Comparison of ENCODE assay signal across 22 cellular contexts in the genomic region with DNA sequence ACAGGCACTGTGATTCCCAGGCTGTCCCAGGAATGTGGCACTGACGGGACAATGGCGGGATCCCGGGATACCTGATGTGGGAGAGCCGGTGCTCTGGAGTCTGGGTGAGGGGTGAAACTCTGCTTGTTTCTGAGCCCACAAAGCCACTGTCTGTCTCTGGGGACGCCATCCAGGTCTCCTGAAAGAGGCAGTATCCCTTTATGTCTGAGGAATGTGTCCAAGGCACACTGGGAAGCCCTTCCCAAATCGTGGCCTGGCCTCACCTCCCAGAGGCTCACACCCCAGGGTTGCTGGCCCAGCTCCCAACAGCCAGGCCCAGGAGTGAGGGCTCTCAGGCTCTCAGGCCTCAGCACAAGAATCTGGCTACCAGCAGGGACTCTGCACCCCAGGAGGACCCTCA. TPM values are rescaled to one million over a fixed set of nuclear protein-coding genes. Genes with fewer than 3 reads are reported as not detected.
DNase-seq lines count a peak whose midpoint lies in the region; ATAC-seq and TF ChIP-seq lines count a peak whose summit lies in the region.
"Had no signal": no experiment of that assay in that cellular context is flagged by ENCODE, and none has a peak within 500 bp of the region (broad histone marks: within the 10 kb centered on the region; RNA-seq: fewer than 3 reads in every experiment).

No MANE protein-coding gene starts in this region.

- 67 to 85% methylated on average over 6 of the region's 6 CpGs for WGBS in tibial nerve, 2 donors

- no peak for DNase-seq in CD4-positive, alpha-beta T cell
- no peak for DNase-seq in activated naive CD8-positive, alpha-beta T cell treated with anti-CD3 and anti-CD28 coated beads for 36 hours
- DNase-seq in natural killer cell (no peak), tibial nerve (ENCODE audit: low spot score in 2 of 2) (no peak), A673 (ENCODE audit: low spot score) (no peak), substantia nigra (lab: John Stamatoyannopoulos, UW) (no peak)
- DNase-seq: activated CD4-positive, CD25-positive, alpha-beta regulatory T cell; AML-193; DMS153; H9; midbrain; MV-4-11; NCI-H2029 treated with DMSO at 0.1 percent for 48 hours; NCI-H510A; testis had no signal

- no peak overlapping the region for H3K9ac ChIP-seq in BLaER1

- H3K4me2 ChIP-seq in BLaER1 = no peak overlapping the region

- CTCF ChIA-PET in CD4-positive, alpha-beta T cell (lab: Charles Lee) = no interaction called here
- CTCF ChIA-PET in A673 (lab: Charles Lee) = no interaction called here

- TF ChIP-seq CTCF in CD4-positive, alpha-beta T cell (IDR thresholded peaks at IDR 0.05) = no peak
- TF ChIP-seq CTCF in natural killer cell (IDR thresholded peaks at IDR 0.05) (no peak), tibial nerve (IDR thresholded peaks at IDR 0.05) (no peak), A673 (conservative IDR thresholded peaks at IDR 0.05; ENCODE audit: low read depth, low read length) (no peak)

- peaks cover 9% of the 10 kb centered on the region for H3K4me1 ChIP-seq in BLaER1
- H3K4me1 ChIP-seq in tibial nerve = peaks cover 0 to 5% (median 0%) of the 10 kb centered on the region in 4 donors
- no peaks in the 10 kb centered on the region for H3K4me1 ChIP-seq in A673 (ENCODE audit: insufficient read depth, low read length, poor library complexity, severe bottlenecking)
- H3K4me1 ChIP-seq: ascending aorta, testis had no signal

- H3K27ac ChIP-seq in BLaER1 (0 out of 2 replicates have a peak overlapping the region, but pooled peaks have one; percentile 12), tibial nerve (no peak overlapping the region), A673 (ENCODE audit: low read depth, low read length, poor library complexity, severe bottlenecking) (no peak overlapping the region), substantia nigra (ENCODE audit: low read depth, low read length, poor library complexity, severe bottlenecking) (no peak overlapping the region)
- peak overlapping the region; percentile 42 for H3K27ac ChIP-seq in CD4-positive, alpha-beta T cell (ENCODE audit: low read depth, low read length)
- H3K27ac ChIP-seq: ascending aorta, HL-60, RWPE1, testis had no signal

- H3K36me3 ChIP-seq in BLaER1 = peaks cover 97% of the 10 kb centered on the region
- H3K36me3 ChIP-seq in tibial nerve = peaks cover 0 to 89% (median 42%) of the 10 kb centered on the region in 3 donors
- H3K36me3 ChIP-seq in A673 (ENCODE audit: insufficient read depth, low read length, poor library complexity, severe bottlenecking) = peaks cover 59% of the 10 kb centered on the region

- peaks cover 32% of the 10 kb centered on the region; the same call in 1 of the 2 replicates for H4K20me1 ChIP-seq in BLaER1

- peaks cover 64% of the 10 kb centered on the region for H3K4me1 Mint-ChIP-seq in CD4-positive, alpha-beta T cell (ENCODE audit: low read depth)
- H3K4me1 Mint-ChIP-seq in activated naive CD8-positive, alpha-beta T cell treated with anti-CD3 and anti-CD28 coated beads for 36 hours = peaks cover 51% of the 10 kb centered on the region
- peaks cover 28 to 41% of the 10 kb centered on the region in 2 donors for H3K4me1 Mint-ChIP-seq in natural killer cell
- H3K4me1 Mint-ChIP-seq: H9 had no signal

- ATAC-seq in CD4-positive, alpha-beta T cell (ENCODE audit: poor library complexity) = no peak
- ATAC-seq in natural killer cell (no peak), GM21717 (IDR thresholded peaks at IDR 0.05; ENCODE audit: unreplicated experiment) (no peak)

- no peak overlapping the region for H3K4me3 Mint-ChIP-seq in CD4-positive, alpha-beta T cell
- no peak overlapping the region for H3K4me3 Mint-ChIP-seq in activated naive CD8-positive, alpha-beta T cell treated with anti-CD3 and anti-CD28 coated beads for 36 hours
- no peak overlapping the region for H3K4me3 Mint-ChIP-seq in natural killer cell
- H3K4me3 Mint-ChIP-seq: H9 had no signal

- H3K4me3 ChIP-seq in BLaER1 (no peak overlapping the region), tibial nerve (no peak overlapping the region), A673 (ENCODE audit: low read depth, low read length, poor library complexity, severe bottlenecking) (no peak overlapping the region)
- H3K4me3 ChIP-seq: ascending aorta, testis had no signal

- intact Hi-C loops in CD4-positive, alpha-beta T cell (cut with DNase I, micrococcal nuclease) = no loop called here
- intact Hi-C loops in natural killer cell (cut with micrococcal nuclease) (no loop called here), A673 (cut with micrococcal nuclease; ENCODE audit: unreplicated experiment) (no loop called here)

- H3K27me3 Mint-ChIP-seq in CD4-positive, alpha-beta T cell = no peaks in the 10 kb centered on the region
- no peaks in the 10 kb centered on the region for H3K27me3 Mint-ChIP-seq in activated naive CD8-positive, alpha-beta T cell treated with anti-CD3 and anti-CD28 coated beads for 36 hours
- no peaks in the 10 kb centered on the region for H3K27me3 Mint-ChIP-seq in natural killer cell (ENCODE audit: low read depth in 2 of 2)

- no TSS peak for BruUV-seq in A673 (replicated peaks; lab: Mats Ljungman, UMichigan)

- H3K27me3 ChIP-seq in BLaER1 (no peaks in the 10 kb centered on the region), tibial nerve (no peaks in the 10 kb centered on the region), A673 (replicated peaks; ENCODE audit: insufficient read depth, low read depth, low read length, poor library complexity) (no peaks in the 10 kb centered on the region)
- H3K27me3 ChIP-seq in CD4-positive, alpha-beta T cell (ENCODE audit: control insufficient read depth, insufficient read depth, low read length) = no peaks in the 10 kb centered on the region
- H3K27me3 ChIP-seq: ascending aorta, testis had no signal

- H3K9me3 Mint-ChIP-seq in CD4-positive, alpha-beta T cell = no peaks in the 10 kb centered on the region
- no peaks in the 10 kb centered on the region for H3K9me3 Mint-ChIP-seq in activated naive CD8-positive, alpha-beta T cell treated with anti-CD3 and anti-CD28 coated beads for 36 hours
- H3K9me3 Mint-ChIP-seq in natural killer cell = no peaks in the 10 kb centered on the region
- H3K9me3 Mint-ChIP-seq: H9 had no signal

- H3K9me3 ChIP-seq in BLaER1 = no peaks in the 10 kb centered on the region
- H3K9me3 ChIP-seq in CD4-positive, alpha-beta T cell (ENCODE audit: control insufficient read depth, low read length) = no peaks in the 10 kb centered on the region
- H3K9me3 ChIP-seq in tibial nerve = no peaks in the 10 kb centered on the region
- H3K9me3 ChIP-seq in A673 (ENCODE audit: low read depth, low read length, poor library complexity, severe bottlenecking) = no peaks in the 10 kb centered on the region
- H3K9me3 ChIP-seq: ascending aorta, testis had no signal

- POLR2A ChIA-PET in CD4-positive, alpha-beta T cell (lab: Charles Lee) = interaction anchor here (1.3 to 2.2 kb wide), 3 partner anchors 15 to 31 kb away, joined by 7 to 9 read pairs (median 8); a partner anchor contains a TSS
- POLR2A ChIA-PET in A673 (lab: Charles Lee; ENCODE audit: low non-redundant PET) = no interaction called here

- peaks cover 96% of the 10 kb centered on the region for H3K36me3 Mint-ChIP-seq in CD4-positive, alpha-beta T cell (ENCODE audit: low read depth)
- H3K36me3 Mint-ChIP-seq in activated naive CD8-positive, alpha-beta T cell treated with anti-CD3 and anti-CD28 coated beads for 36 hours = peaks cover 58% of the 10 kb centered on the region
- peaks cover 20% of the 10 kb centered on the region for H3K36me3 Mint-ChIP-seq in natural killer cell

- no peak for TF ChIP-seq POLR2A in tibial nerve (IDR thresholded peaks at IDR 0.05)

- peak overlapping the region; percentile 83 for H3K27ac Mint-ChIP-seq in CD4-positive, alpha-beta T cell
- peak overlapping the region; percentile 76 for H3K27ac Mint-ChIP-seq in activated naive CD8-positive, alpha-beta T cell treated with anti-CD3 and anti-CD28 coated beads for 36 hours
- peak overlapping the region; percentile 79 to 82 for H3K27ac Mint-ChIP-seq in natural killer cell

- no peak for TF ChIP-seq EP300 in tibial nerve (IDR thresholded peaks at IDR 0.05)

RNA-seq across cellular contexts. Expression of a gene that starts 27.1 kb away (rescaled TPM):
- total RNA-seq in CD4-positive, alpha-beta T cell = not detected
- not detected for total RNA-seq in activated naive CD8-positive, alpha-beta T cell treated with anti-CD3 and anti-CD28 coated beads for 36 hours
- not detected for total RNA-seq in natural killer cell
- total RNA-seq in tibial nerve = not detected
- not detected in 2 replicates for total RNA-seq in A673 (2021)
- total RNA-seq: fibroblast of villous mesenchyme, osteoblast had no signal

RNA-seq across cellular contexts. Expression of a gene that starts 31.0 kb away (rescaled TPM):
- total RNA-seq in CD4-positive, alpha-beta T cell = 100 to 1,000 TPM; 247 to 258 TPM
- total RNA-seq in activated naive CD8-positive, alpha-beta T cell treated with anti-CD3 and anti-CD28 coated beads for 36 hours = 100 to 1,000 TPM; 129 to 130 TPM
- total RNA-seq in natural killer cell (100 to 1,000 TPM; 577 to 743 (median 676) TPM), tibial nerve (10 to 100 TPM; 23.6 to 42.2 (median 36.6) TPM), A673 (2021) (20.4 and 28.8 TPM in 2 replicates)

RNA-seq across cellular contexts. Expression of a gene that starts 33.9 kb away (rescaled TPM):
- not detected for total RNA-seq in CD4-positive, alpha-beta T cell
- not detected for total RNA-seq in activated naive CD8-positive, alpha-beta T cell treated with anti-CD3 and anti-CD28 coated beads for 36 hours
- total RNA-seq in natural killer cell (under 1 TPM in 1 of 3 donors, not detected in 2; 1.00 TPM), tibial nerve (not detected), A673 (2021) (not detected in 2 replicates)
- total RNA-seq: fibroblast of villous mesenchyme, osteoblast, testis had no signal

Comparison
In these comparisons a context has a peak if more than half of its experiments do, and no peak if none do; other contexts are left out.
1. H3K27ac ChIP-seq: peak in BLaER1 (single experiment) and CD4-positive, alpha-beta T cell (single experiment); none in tibial nerve (0 of 4), A673 (single experiment) and substantia nigra (single experiment).
2. Peak in every context shown above with its lines, with median percentiles within 50 percentile points of each other: H3K27ac Mint-ChIP-seq.